ENCODE assay signal across 12 cellular contexts in genomic region chr18:73715228-73715670, GRCh38.
DNase-seq lines count a peak whose midpoint lies in the region; ATAC-seq and TF ChIP-seq lines count a peak whose summit lies in the region.
"Had no signal": no experiment of that assay in that cellular context is flagged by ENCODE, and none has a peak within 500 bp of the region (broad histone marks: within the 10 kb centered on the region; RNA-seq: fewer than 3 reads in every experiment).

No MANE protein-coding gene starts in this region.

- no peak overlapping the region for H3K4me3 Mint-ChIP-seq in activated T-cell treated with anti-CD3 and anti-CD28 coated beads, Interleukin-2, amount 50 U/mL, for 4 hours
- H3K4me3 Mint-ChIP-seq: activated naive CD4-positive, alpha-beta T cell treated with anti-CD3 and anti-CD28 coated beads, Interleukin-2, amount 50 U/mL, for 24 hours; memory B cell had no signal

- TF ChIP-seq CTCF in cardiac fibroblast (IDR thresholded peaks at IDR 0.05; ENCODE audit: low read depth, low read length): no peak

- H3K27ac Mint-ChIP-seq in activated naive CD4-positive, alpha-beta T cell treated with anti-CD3 and anti-CD28 coated beads, Interleukin-2, amount 50 U/mL, for 72 hours: no peak overlapping the region
- H3K27ac Mint-ChIP-seq: activated naive CD4-positive, alpha-beta T cell treated with anti-CD3 and anti-CD28 coated beads, Interleukin-2, amount 50 U/mL, for 24 hours; memory B cell had no signal

- peak; percentile 43 for DNase-seq in Daoy (ENCODE audit: low read depth)
- peak; percentile 84 for DNase-seq in NCI-H226
- peak; percentile 43 to 59 for DNase-seq in cardiac fibroblast (ENCODE audit: low read depth in 2 of 2)
- DNase-seq in lung microvascular endothelial cell (ENCODE audit: low read depth in 2 of 2): peak; percentile 27 to 63
- no peak for DNase-seq in activated T-cell treated with anti-CD3 and anti-CD28 coated beads, Interleukin-2, amount 50 U/mL, for 4 hours
- DNase-seq in activated naive CD4-positive, alpha-beta T cell treated with anti-CD3 and anti-CD28 coated beads, Interleukin-2, amount 50 U/mL, for 72 hours (ENCODE audit: low spot score in 2 of 2): no peak
- no peak for DNase-seq in NK-92 (lab: John Stamatoyannopoulos, UW; ENCODE audit: unreplicated experiment)
- DNase-seq: islet precursor cell, NCI-H1436 treated with DMSO at 0.1 percent for 48 hours had no signal

- no peak for ATAC-seq in activated T-cell treated with anti-CD3 and anti-CD28 coated beads, Interleukin-2, amount 50 U/mL, for 4 hours
- no peak for ATAC-seq in activated naive CD4-positive, alpha-beta T cell treated with anti-CD3 and anti-CD28 coated beads, Interleukin-2, amount 50 U/mL, for 72 hours
- no peak for ATAC-seq in HG02759 (IDR thresholded peaks at IDR 0.05; ENCODE audit: unreplicated experiment)

- no peaks in the 10 kb centered on the region for H3K36me3 Mint-ChIP-seq in activated T-cell treated with anti-CD3 and anti-CD28 coated beads, Interleukin-2, amount 50 U/mL, for 4 hours (ENCODE audit: insufficient read depth)
- H3K36me3 Mint-ChIP-seq in activated naive CD4-positive, alpha-beta T cell treated with anti-CD3 and anti-CD28 coated beads, Interleukin-2, amount 50 U/mL, for 72 hours: no peaks in the 10 kb centered on the region
- H3K36me3 Mint-ChIP-seq: activated naive CD4-positive, alpha-beta T cell treated with anti-CD3 and anti-CD28 coated beads, Interleukin-2, amount 50 U/mL, for 24 hours; memory B cell had no signal

- no peaks in the 10 kb centered on the region for H3K9me3 Mint-ChIP-seq in activated T-cell treated with anti-CD3 and anti-CD28 coated beads, Interleukin-2, amount 50 U/mL, for 4 hours
- peaks cover 0 to 16% of the 10 kb centered on the region in 2 donors for H3K9me3 Mint-ChIP-seq in activated naive CD4-positive, alpha-beta T cell treated with anti-CD3 and anti-CD28 coated beads, Interleukin-2, amount 50 U/mL, for 72 hours
- H3K9me3 Mint-ChIP-seq: activated naive CD4-positive, alpha-beta T cell treated with anti-CD3 and anti-CD28 coated beads, Interleukin-2, amount 50 U/mL, for 24 hours had no signal

- no peaks in the 10 kb centered on the region for H3K4me1 Mint-ChIP-seq in activated T-cell treated with anti-CD3 and anti-CD28 coated beads, Interleukin-2, amount 50 U/mL, for 4 hours (ENCODE audit: low read depth)
- H3K4me1 Mint-ChIP-seq: activated naive CD4-positive, alpha-beta T cell treated with anti-CD3 and anti-CD28 coated beads, Interleukin-2, amount 50 U/mL, for 24 hours; memory B cell had no signal

- no peaks in the 10 kb centered on the region for H3K27me3 Mint-ChIP-seq in activated T-cell treated with anti-CD3 and anti-CD28 coated beads, Interleukin-2, amount 50 U/mL, for 4 hours (ENCODE audit: low read depth)

- peak overlapping the region; percentile 6 to 11 for H3K4me3 ChIP-seq in cardiac fibroblast (replicated peaks in 1 of 2; ENCODE audit: low read depth in 2 of 2, low read length in 2 of 2)

Comparison
In these comparisons a context has a peak if more than half of its experiments do, and no peak if none do; other contexts are left out.
1. DNase-seq: peak in Daoy (single experiment), NCI-H226 (single experiment), cardiac fibroblast (2 of 2) and lung microvascular endothelial cell (2 of 2); none in activated T-cell treated with anti-CD3 and anti-CD28 coated beads, Interleukin-2, amount 50 U/mL, for 4 hours (single experiment), activated naive CD4-positive, alpha-beta T cell treated with anti-CD3 and anti-CD28 coated beads, Interleukin-2, amount 50 U/mL, for 72 hours (0 of 2) and NK-92 (single experiment).